In genomic region chr11:128630367-128631230, GRCh38 we compare ENCODE assay signal across 8 cellular contexts. TPM values are rescaled to one million over a fixed set of nuclear protein-coding genes. Genes with fewer than 3 reads are reported as not detected.
DNase-seq lines count a peak whose midpoint lies in the region; ATAC-seq and TF ChIP-seq lines count a peak whose summit lies in the region.

No MANE protein-coding gene starts in this region.

- TF ChIP-seq EP300 in ovary (IDR thresholded peaks at IDR 0.05), result no peak

- intact Hi-C loops in ovary (cut with DNase I) (loop anchor here (2.0 to 10.0 kb wide), 6 partner anchors 192 to 458 kb away; no protein-coding TSS in a partner anchor), thyroid gland (cut with DNase I) (loop anchor here (2.0 to 10.0 kb wide), 2 partner anchors 204 to 458 kb away; no protein-coding TSS in a partner anchor)

- H3K9me3 ChIP-seq in RWPE2 (ENCODE audit: severe bottlenecking) (no peaks in the 10 kb centered on the region), ovary (no peaks in the 10 kb centered on the region), thyroid gland (no peaks in the 10 kb centered on the region)

- no peak overlapping the region for H3K4me3 ChIP-seq in RWPE2 (ENCODE audit: severe bottlenecking)
- no peak overlapping the region for H3K4me3 ChIP-seq in ovary
- no peak overlapping the region for H3K4me3 ChIP-seq in thyroid gland (replicated peaks in 1 of 3)

- TF ChIP-seq CTCF in RWPE2 (IDR thresholded peaks at IDR 0.05; ENCODE audit: poor library complexity, severe bottlenecking), result peak; percentile 95
- peak; percentile 65 to 91 (median 82) for TF ChIP-seq CTCF in ovary (IDR thresholded peaks at IDR 0.05)
- TF ChIP-seq CTCF in thyroid gland (IDR thresholded peaks at IDR 0.05), result peak; percentile 72 to 93 (median 85)

- H3K27me3 ChIP-seq in RWPE2 (ENCODE audit: insufficient read depth, poor library complexity, severe bottlenecking) (no peaks in the 10 kb centered on the region), ovary (no peaks in the 10 kb centered on the region), thyroid gland (no peaks in the 10 kb centered on the region)

- in situ Hi-C loops in KBM-7 (cut with MboI; ENCODE audit: low pct_unique_long_range_greater_than_20kb, low sequenced_read_pairs), result loop anchor here (25.0 kb wide), 1 partner anchor 443 kb away; no protein-coding TSS in a partner anchor

- DNase-seq in DMS153 treated with DMSO at 0.1 percent for 48 hours (lab: John Stamatoyannopoulos, UW; ENCODE audit: unreplicated experiment) (peak; percentile 89), KBM-7 (peak; percentile 93), RWPE2 (ENCODE audit: low spot score) (no peak), foreskin melanocyte (peak; percentile 74), ovary (peak; percentile 85 to 94 (median 91)), thyroid gland (peak; percentile 82 to 90)
- peak; percentile 80 for DNase-seq in activated effector memory CD4-positive, alpha-beta T cell treated with Interleukin-2 at 50 U/mL for 16 hours

- WGBS in ovary, 3 donors, result 40 to 46% (median 42%) methylated on average over 12 of the region's 12 CpGs
- 40 to 48% methylated on average over 12 of the region's 12 CpGs for WGBS in thyroid gland, 2 donors

- no peak for TF ChIP-seq POLR2A in ovary (IDR thresholded peaks at IDR 0.05)
- TF ChIP-seq POLR2A in thyroid gland (IDR thresholded peaks at IDR 0.05), result no peak

- H3K36me3 ChIP-seq in RWPE2 (ENCODE audit: low read depth) (no peaks in the 10 kb centered on the region), ovary (no peaks in the 10 kb centered on the region), thyroid gland (no peaks in the 10 kb centered on the region)

- no peak overlapping the region for H3K27ac ChIP-seq in RWPE2 (ENCODE audit: poor library complexity, severe bottlenecking)
- H3K27ac ChIP-seq in ovary, result peak overlapping the region in 1 of 2 donors; percentile 24
- peak overlapping the region in 1 of 3 donors; percentile 10 for H3K27ac ChIP-seq in thyroid gland

- ATAC-seq in GM21529 (IDR thresholded peaks at IDR 0.05; ENCODE audit: unreplicated experiment) (peak; percentile 71), RWPE2 (ENCODE audit: low read depth) (peak; percentile 88)

- H3K4me1 ChIP-seq in RWPE2 (ENCODE audit: insufficient read depth, poor library complexity, severe bottlenecking) (no peaks in the 10 kb centered on the region), ovary (ENCODE audit: insufficient read depth) (no peaks in the 10 kb centered on the region), thyroid gland (peaks cover 0 to 10% of the 10 kb centered on the region in 2 donors)

RNA-seq across cellular contexts. Expression of gene ETS1, which starts 43.2 kb away (rescaled TPM):
- total RNA-seq in ovary (10 to 100 TPM; 24.4 to 68.0 (median 40.4) TPM), thyroid gland (10 to 100 TPM; 38.4 to 79.4 (median 58.4) TPM)
- polyA plus RNA-seq in ovary, result 10 to 100 TPM; 33.2 to 64.8 TPM
